1 cellular context compared by ENCODE assay signal in the genomic region with DNA sequence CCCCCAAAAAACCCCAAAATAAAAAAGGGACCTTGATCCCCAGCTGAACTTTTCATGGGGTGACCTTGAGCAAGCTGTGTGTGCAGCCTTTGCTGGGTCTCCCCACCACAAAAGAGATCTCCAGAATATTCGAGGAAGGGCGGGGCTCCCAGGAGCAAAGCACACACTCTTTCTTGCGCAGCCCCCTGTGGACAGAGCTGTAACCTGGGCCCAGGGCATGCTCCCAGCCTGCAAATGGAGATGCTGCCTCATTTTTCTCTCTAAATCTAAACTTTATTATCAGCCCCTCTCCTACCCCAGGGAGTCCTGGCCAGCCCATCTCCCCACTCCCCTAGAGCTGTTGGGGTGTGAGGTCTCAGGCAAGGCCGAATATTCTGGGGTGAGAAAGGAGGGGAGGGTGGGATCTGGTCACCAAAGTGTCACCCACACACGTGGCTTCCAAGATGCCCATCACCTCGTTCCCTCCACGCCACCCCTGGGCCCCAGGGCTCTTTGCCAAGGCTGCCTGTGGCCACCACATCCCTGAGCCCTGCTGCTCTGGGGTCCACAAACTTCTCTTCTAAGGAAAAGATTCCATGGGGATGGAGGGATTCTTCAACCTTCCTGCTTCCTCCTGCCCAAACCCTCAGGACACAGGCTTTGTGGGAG.
TF ChIP-seq lines count a peak whose summit lies in the region.

No MANE protein-coding gene starts in this region.

TF ChIP-seq in H1, 55 proteins besides CTCF, POLR2A, EP300 and RAD21:
- no peak for TF ChIP-seq GABPA (IDR thresholded peaks at IDR 0.05; ENCODE audit: borderline replicate concordance, insufficient read depth, low read length)
- TF ChIP-seq NRF1 (IDR thresholded peaks at IDR 0.05; ENCODE audit: low read depth, low read length), result no peak
- no peak for TF ChIP-seq RFX5 (IDR thresholded peaks at IDR 0.05; ENCODE audit: borderline replicate concordance, low read depth, low read length)
- no peak for TF ChIP-seq RNF2 (IDR thresholded peaks at IDR 0.05; ENCODE audit: borderline replicate concordance, low read depth, low read length, missing control alignments, poor library complexity, severe bottlenecking)
- no peak for TF ChIP-seq BRCA1 (IDR thresholded peaks at IDR 0.05; ENCODE audit: low read depth, low read length)
- TF ChIP-seq, protein P1, sequence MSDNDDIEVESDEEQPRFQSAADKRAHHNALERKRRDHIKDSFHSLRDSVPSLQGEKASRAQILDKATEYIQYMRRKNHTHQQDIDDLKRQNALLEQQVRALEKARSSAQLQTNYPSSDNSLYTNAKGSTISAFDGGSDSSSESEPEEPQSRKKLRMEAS (IDR thresholded peaks at IDR 0.05), result no peak
- no peak for TF ChIP-seq HDAC2 (IDR thresholded peaks at IDR 0.05; ENCODE audit: borderline replicate concordance in 1 of 2, low read depth in 2 of 2, low read length in 2 of 2)
- TF ChIP-seq FOSL1 (IDR thresholded peaks at IDR 0.05; ENCODE audit: insufficient read depth, low read depth, low read length), result no peak
- no peak for TF ChIP-seq POLR2AphosphoS5 (IDR thresholded peaks at IDR 0.05; ENCODE audit: low read depth, low read length)
- no peak for TF ChIP-seq MAFK (IDR thresholded peaks at IDR 0.05; ENCODE audit: low read depth, low read length)
